18 cellular contexts compared by ENCODE assay signal in the genomic region with DNA sequence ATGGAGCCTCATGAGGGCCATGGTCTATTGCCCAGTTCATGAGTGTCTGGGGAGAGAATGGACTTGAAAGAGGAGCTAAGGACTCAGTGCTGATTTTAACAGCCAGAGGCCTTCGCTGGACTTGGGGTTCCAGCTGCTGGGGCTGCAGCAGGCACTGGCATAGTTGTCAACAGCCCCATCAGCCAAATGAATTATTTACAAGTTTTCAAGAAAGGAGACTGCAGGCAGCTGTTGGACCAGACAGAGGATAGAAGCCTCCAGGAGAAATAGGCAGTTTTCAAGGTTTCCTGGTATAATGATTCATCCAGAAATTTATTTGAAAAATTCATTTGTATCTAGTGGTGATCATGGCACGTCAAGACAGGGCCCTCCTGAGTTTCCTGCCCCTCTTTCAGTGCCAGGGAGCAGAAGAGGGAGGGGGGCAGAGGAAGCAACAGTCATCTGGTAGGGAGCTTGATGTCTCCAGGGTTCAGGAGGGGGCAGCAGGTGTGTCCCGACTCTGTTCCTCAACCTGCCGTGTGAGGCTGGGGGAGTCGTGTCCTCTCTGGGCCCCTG.
DNase-seq lines count a peak whose midpoint lies in the region; FAIRE-seq and TF ChIP-seq lines count a peak whose summit lies in the region.
"Had no signal": no experiment of that assay in that cellular context is flagged by ENCODE, and none has a peak within 500 bp of the region (broad histone marks: within the 10 kb centered on the region; RNA-seq: fewer than 3 reads in every experiment).

No MANE protein-coding gene starts in this region.

- H3K27me3 Mint-ChIP-seq in activated naive CD4-positive, alpha-beta T cell treated with anti-CD3 and anti-CD28 coated beads, Interleukin-2, amount 10 ng/mL, durations not matched to agents 7 days and 5 days: no peaks in the 10 kb centered on the region

- no peaks in the 10 kb centered on the region for H3K79me1 ChIP-seq in H1 (ENCODE audit: low read depth, low read length)

- no peak overlapping the region for H2BK12ac ChIP-seq in H1 (ENCODE audit: low read depth, low read length)

- no peak for TF ChIP-seq RAD21 in H1 (IDR thresholded peaks at IDR 0.05 in 1 of 2, conservative IDR thresholded peaks at IDR 0.05 in 1 of 2; ENCODE audit: low read depth in 2 of 2, low read length in 2 of 2)

- 0 out of 2 replicates have a peak overlapping the region, but pooled peaks have one; percentile 24 for H2AK5ac ChIP-seq in H1 (ENCODE audit: low read depth, low read length)

- no peak overlapping the region for H3K4me3 Mint-ChIP-seq in activated naive CD4-positive, alpha-beta T cell treated with anti-CD3 and anti-CD28 coated beads, Interleukin-2, amount 10 ng/mL, durations not matched to agents 7 days and 5 days

- H3K23me2 ChIP-seq in H1 (ENCODE audit: low read depth, low read length): no peaks in the 10 kb centered on the region

- H3K4me1 ChIP-seq in H1 (replicated peaks in 1 of 4; ENCODE audit: control insufficient read depth in 3 of 4, insufficient read depth in 4 of 4, low read length in 3 of 4): no peaks in the 10 kb centered on the region
- H3K4me1 ChIP-seq: Caco-2 had no signal

- no peak overlapping the region for H4K8ac ChIP-seq in H1 (ENCODE audit: extremely low read depth, insufficient read depth, low read length)

- H2AFZ ChIP-seq in H1 (ENCODE audit: low read length): no peak overlapping the region

- no peak overlapping the region for H3K27ac ChIP-seq in H1 (ENCODE audit: low read depth, low read length)
- H3K27ac ChIP-seq in coronary artery: no peak overlapping the region
- H3K27ac ChIP-seq: HL-60, KMS-11 had no signal

- no peak for TF ChIP-seq EP300 in H1 (IDR thresholded peaks at IDR 0.05; ENCODE audit: borderline replicate concordance in 1 of 2, low read depth in 2 of 2, low read length in 2 of 2)

- H3K18ac ChIP-seq in H1 (ENCODE audit: extremely low read depth, low read length): no peak overlapping the region; the same call in 1 of the 2 replicates

- peaks cover 20% of the 10 kb centered on the region for H3K9me3 Mint-ChIP-seq in activated naive CD4-positive, alpha-beta T cell treated with anti-CD3 and anti-CD28 coated beads, Interleukin-2, amount 10 ng/mL, durations not matched to agents 7 days and 5 days

- no peak for TF ChIP-seq CTCF in H1 (IDR thresholded peaks at IDR 0.05; ENCODE audit: control extremely low read depth in 1 of 3, insufficient read depth in 1 of 3, low read depth in 1 of 3, low read length in 3 of 3)
- no peak for TF ChIP-seq CTCF in coronary artery (IDR thresholded peaks at IDR 0.05)

- no peak overlapping the region for H2BK120ac ChIP-seq in H1 (replicated peaks; ENCODE audit: low read depth, low read length)

- H3K9ac ChIP-seq in H1 (replicated peaks in 1 of 4; ENCODE audit: extremely low read depth in 1 of 4, low read depth in 3 of 4, low read length in 3 of 4): no peak overlapping the region
- H3K9ac ChIP-seq: KMS-11 had no signal

- no peak overlapping the region for H3K27ac Mint-ChIP-seq in activated naive CD4-positive, alpha-beta T cell treated with anti-CD3 and anti-CD28 coated beads, Interleukin-2, amount 10 ng/mL, durations not matched to agents 7 days and 5 days

- H2BK5ac ChIP-seq in H1 (ENCODE audit: low read depth, low read length): no peak overlapping the region

- no peaks in the 10 kb centered on the region for H3K27me3 ChIP-seq in H1 (replicated peaks in 1 of 4; ENCODE audit: control insufficient read depth in 3 of 4, extremely low read depth in 1 of 4, insufficient read depth in 3 of 4, low read length in 3 of 4)

- FAIRE-seq in H1 (lab: Jason Lieb, UNC): no peak
- no peak for FAIRE-seq in frontal cortex (lab: Jason Lieb, UNC)
- FAIRE-seq: A204.1, RCC 7860 had no signal

- 90% methylated on average over 5 of the region's 5 CpGs; no CpG with 5 or more reads in 1 of the 2 experiments for WGBS in H1 (ENCODE audit: extremely low coverage in 1 of 2, insufficient coverage in 1 of 2, insufficient read length in 1 of 2, insufficient replicate concordance in 2 of 2, low coverage in 1 of 2, low lambda C conversion rate in 2 of 2, missing lambda C conversion rate in 1 of 2), 2 experiments

- no peak overlapping the region for H3K14ac ChIP-seq in H1 (ENCODE audit: insufficient read length)

- DNase-seq in AG20443 (ENCODE audit: low spot score): peak; percentile 38
- DNase-seq in LHCN-M2 (ENCODE audit: low read depth): peak; percentile 90
- no peak for DNase-seq in H1 (ENCODE audit: low read depth in 1 of 2, low spot score in 2 of 2)
- peak; percentile 53 for DNase-seq in posterior vena cava (ENCODE audit: low spot score)
- DNase-seq in activated naive CD4-positive, alpha-beta T cell treated with anti-CD3 and anti-CD28 coated beads, Interleukin-2, amount 10 ng/mL, durations not matched to agents 7 days and 5 days: no peak
- DNase-seq in coronary artery (ENCODE audit: low spot score): no peak
- no peak for DNase-seq in stimulated activated CD4-positive, alpha-beta T cell treated with anti-CD3 and anti-CD28 coated beads, Interleukin-12 subunit alpha, Interleukin-12 subunit beta, amount 100 ng/mL, for 4 hours
- no peak for DNase-seq in frontal cortex (ENCODE audit: low spot score in 2 of 2)
- DNase-seq: Caco-2, GDM1, GOT3, NCI-H1930, NCI-H2171 treated with DMSO at 0.1 percent for 48 hours, NCI-H524 had no signal

- H3K79me2 ChIP-seq in H1 (ENCODE audit: control insufficient read depth in 1 of 2, insufficient read depth in 2 of 2, low read length in 2 of 2): no peaks in the 10 kb centered on the region

- no peaks in the 10 kb centered on the region for H3K4me1 Mint-ChIP-seq in activated naive CD4-positive, alpha-beta T cell treated with anti-CD3 and anti-CD28 coated beads, Interleukin-2, amount 10 ng/mL, durations not matched to agents 7 days and 5 days

- no peaks in the 10 kb centered on the region for H3K36me3 Mint-ChIP-seq in activated naive CD4-positive, alpha-beta T cell treated with anti-CD3 and anti-CD28 coated beads, Interleukin-2, amount 10 ng/mL, durations not matched to agents 7 days and 5 days

- H2BK15ac ChIP-seq in H1 (ENCODE audit: low read length): no peak overlapping the region

- H3K56ac ChIP-seq in H1 (replicated peaks; ENCODE audit: insufficient read length, low read depth, low read length): no peak overlapping the region

- TF ChIP-seq POLR2A in H1 (IDR thresholded peaks at IDR 0.05; ENCODE audit: control extremely low read depth in 1 of 2, low read depth in 2 of 2, low read length in 2 of 2): no peak

- no peak overlapping the region for H4K91ac ChIP-seq in H1 (replicated peaks; ENCODE audit: insufficient read length, low read length)

- POLR2A ChIA-PET in H1 (lab: Charles Lee; ENCODE audit: partially characterized antibody): interaction anchor here (0.7 to 1.5 kb wide), 2 partner anchors 33 to 398 kb away, joined by 3 read pairs; no protein-coding TSS in a partner anchor

- no peak overlapping the region for H3K23ac ChIP-seq in H1 (ENCODE audit: insufficient read length)

- peaks cover 0 to 3% of the 10 kb centered on the region in 2 experiments; a peak in 1 of 4 replicates for H3K9me3 ChIP-seq in H1 (ENCODE audit: insufficient read depth in 2 of 2, low read depth in 1 of 2, low read length in 1 of 2)

- H3K4ac ChIP-seq in H1 (replicated peaks; ENCODE audit: insufficient read length, low read depth, low read length): no peak overlapping the region

- no peaks in the 10 kb centered on the region; a peak in 1 of 8 replicates for H3K36me3 ChIP-seq in H1 (ENCODE audit: control insufficient read depth in 2 of 4, insufficient read depth in 4 of 4, low read length in 3 of 4)

- H3K4me3 ChIP-seq in H1 (ENCODE audit: extremely low read depth in 1 of 4, insufficient read depth in 2 of 4, low read depth in 3 of 4, low read length in 4 of 4): no peak overlapping the region
- no peak overlapping the region for H3K4me3 ChIP-seq in coronary artery

- intact Hi-C loops in posterior vena cava (cut with DNase I): no loop called here

- CTCF ChIA-PET in H1 (lab: Charles Lee; ENCODE audit: partially characterized antibody): interaction anchor here (0.7 to 1.5 kb wide), 4 partner anchors 9 to 73 kb away, joined by 3 to 6 read pairs (median 4); no protein-coding TSS in a partner anchor
- CTCF ChIA-PET in activated naive CD4-positive, alpha-beta T cell treated with anti-CD3 and anti-CD28 coated beads, Interleukin-2, amount 10 ng/mL, durations not matched to agents 7 days and 5 days (lab: Charles Lee): no interaction called here

- no peak overlapping the region for H2BK20ac ChIP-seq in H1 (ENCODE audit: low read length)

- H4K5ac ChIP-seq in H1 (ENCODE audit: insufficient read length, low read depth, low read length): no peak overlapping the region

- H4K20me1 ChIP-seq in H1 (replicated peaks in 1 of 2; ENCODE audit: control insufficient read depth in 1 of 2, insufficient read depth in 2 of 2, low read length in 2 of 2): no peaks in the 10 kb centered on the region

- no peak overlapping the region for H3K4me2 ChIP-seq in H1 (ENCODE audit: insufficient read depth in 1 of 2, low read depth in 2 of 2, low read length in 2 of 2)
- H3K4me2 ChIP-seq: KMS-11 had no signal

Comparison
In these comparisons a context has a peak if more than half of its experiments do, and no peak if none do; other contexts are left out.
1. DNase-seq: peak in AG20443 (single experiment), LHCN-M2 (single experiment) and posterior vena cava (single experiment); none in H1 (0 of 2), activated naive CD4-positive, alpha-beta T cell treated with anti-CD3 and anti-CD28 coated beads, Interleukin-2, amount 10 ng/mL, durations not matched to agents 7 days and 5 days (single experiment), coronary artery (single experiment), stimulated activated CD4-positive, alpha-beta T cell treated with anti-CD3 and anti-CD28 coated beads, Interleukin-12 subunit alpha, Interleukin-12 subunit beta, amount 100 ng/mL, for 4 hours (single experiment) and frontal cortex (0 of 2).